In the genomic region with DNA sequence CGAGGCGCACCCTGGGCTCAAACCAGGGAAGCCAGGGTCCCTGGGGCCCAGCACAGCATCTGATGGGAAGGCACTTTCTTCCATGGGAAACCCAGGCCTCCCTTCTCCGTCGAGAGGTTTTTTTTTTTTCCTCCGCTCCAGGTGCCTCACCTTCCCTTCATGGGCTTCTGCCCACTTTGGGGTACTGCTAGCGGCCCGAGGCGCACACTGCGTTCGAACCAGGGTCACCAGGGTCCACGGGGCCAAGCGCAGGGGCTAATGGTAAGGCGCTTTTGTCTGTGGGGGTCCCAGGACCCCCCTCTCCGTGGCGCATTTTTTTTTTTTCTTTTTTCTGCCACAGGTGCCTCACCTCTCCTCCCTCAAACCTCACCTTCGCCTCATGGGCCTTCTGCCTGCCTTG, we compare ENCODE assay signal across 8 cellular contexts.
"Had no signal": no experiment of that assay in that cellular context is flagged by ENCODE, and none has a peak within 500 bp of the region (broad histone marks: within the 10 kb centered on the region; RNA-seq: fewer than 3 reads in every experiment).

No MANE protein-coding gene starts in this region.

- H3K9me3 Mint-ChIP-seq: IgD-negative memory B cell had no signal

- H3K27ac Mint-ChIP-seq: IgD-negative memory B cell had no signal

- H3K4me1 Mint-ChIP-seq: IgD-negative memory B cell had no signal

- H3K27me3 Mint-ChIP-seq: IgD-negative memory B cell had no signal

- FAIRE-seq: HepG2, HTR-8/SVneo, K562 had no signal

- H3K27ac ChIP-seq: HL-60 had no signal

- DNase-seq: IMR-90, KBM-7, KG1 had no signal

- H3K4me3 ChIP-seq: K562 had no signal

- H3K36me3 Mint-ChIP-seq: IgD-negative memory B cell had no signal

- H3K4me3 Mint-ChIP-seq: IgD-negative memory B cell had no signal
